ENCODE assay signal across 8 cellular contexts in the genomic region with DNA sequence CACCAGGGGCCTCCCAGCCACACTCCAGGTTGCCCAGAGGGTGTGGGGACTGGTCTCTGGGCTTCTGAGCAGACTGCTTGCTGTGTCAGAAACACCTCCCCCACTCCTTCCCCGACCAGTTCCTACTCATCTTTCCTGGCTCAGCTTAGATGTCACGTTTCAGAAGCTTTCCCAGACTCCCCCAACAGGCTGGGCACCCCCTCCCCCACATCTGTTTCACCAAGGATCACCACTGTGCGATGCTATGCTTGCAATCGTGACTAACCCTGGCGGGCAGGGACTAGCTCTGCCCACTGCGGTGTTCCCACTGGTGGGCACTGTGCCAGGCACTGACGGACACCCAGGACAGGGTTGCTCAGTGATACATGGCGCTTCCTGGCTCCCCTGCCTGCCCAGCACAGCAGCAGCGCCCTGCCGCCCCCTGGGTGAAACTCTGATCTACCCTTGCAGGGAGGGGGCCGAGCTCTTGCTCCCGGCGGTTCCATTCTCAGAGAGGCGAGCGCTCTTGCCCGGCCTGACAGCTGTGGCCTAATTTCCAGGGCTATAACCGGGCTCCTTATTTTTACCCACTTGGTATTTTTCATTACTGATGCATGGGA. TPM values are rescaled to one million over a fixed set of nuclear protein-coding genes. Genes with fewer than 3 reads are reported as not detected.
DNase-seq lines count a peak whose midpoint lies in the region; ATAC-seq and TF ChIP-seq lines count a peak whose summit lies in the region.

No MANE protein-coding gene starts in this region.

- H3K36me3 ChIP-seq in mammary epithelial cell (ENCODE audit: insufficient read depth, low read length) (no peaks in the 10 kb centered on the region), left lung (peaks cover 0 to 18% of the 10 kb centered on the region in 2 donors), upper lobe of left lung (peaks cover 0 to 5% (median 0%) of the 10 kb centered on the region in 4 donors)

- intact Hi-C loops in Right ventricle myocardium inferior (cut with DNase I), result no loop called here
- intact Hi-C loops in cardiac septum (cut with DNase I), result no loop called here
- intact Hi-C loops in mammary epithelial cell (cut with micrococcal nuclease), result loop anchor here (1.0 kb wide), 1 partner anchor 30 kb away; no protein-coding TSS in a partner anchor
- intact Hi-C loops in left lung (cut with DNase I), result no loop called here

- ATAC-seq in Right ventricle myocardium inferior, result peak; percentile 81
- ATAC-seq in left lung, result peak; percentile 49
- peak; percentile 55 to 67 for ATAC-seq in upper lobe of left lung (ENCODE audit: low FRiP score in 2 of 2)

- H2AFZ ChIP-seq in mammary epithelial cell (ENCODE audit: low read depth, low read length), result peak overlapping the region; percentile 57

- TF ChIP-seq POLR2A in upper lobe of left lung (IDR thresholded peaks at IDR 0.05), result no peak

- H3K4me2 ChIP-seq in mammary epithelial cell (ENCODE audit: insufficient read depth, low read depth, low read length), result peak overlapping the region; percentile 53

- no peaks in the 10 kb centered on the region for H3K27me3 ChIP-seq in mammary epithelial cell (ENCODE audit: insufficient read depth, low read length)
- H3K27me3 ChIP-seq in left lung, result no peaks in the 10 kb centered on the region
- no peaks in the 10 kb centered on the region for H3K27me3 ChIP-seq in upper lobe of left lung

- CTCF ChIA-PET in mammary epithelial cell (lab: Charles Lee; ENCODE audit: low non-redundant PET), result interaction anchor here (0.5 to 0.7 kb wide), 4 partner anchors 22 to 61 kb away, joined by 3 to 18 read pairs (median 3); no protein-coding TSS in a partner anchor

- peak overlapping the region; percentile 67 for H3K27ac ChIP-seq in mammary epithelial cell (ENCODE audit: insufficient read depth, low read depth, low read length)
- peak overlapping the region; percentile 23 to 70 for H3K27ac ChIP-seq in left lung
- H3K27ac ChIP-seq in upper lobe of left lung, result peak overlapping the region; percentile 24 to 72 (median 53)

- no peak for TF ChIP-seq EP300 in upper lobe of left lung (IDR thresholded peaks at IDR 0.05)

- H3K4me3 ChIP-seq in mammary epithelial cell (replicated peaks in 1 of 3; ENCODE audit: insufficient read depth in 1 of 3, low read depth in 2 of 3, low read length in 3 of 3), result no peak overlapping the region
- no peak overlapping the region for H3K4me3 ChIP-seq in left lung
- no peak overlapping the region for H3K4me3 ChIP-seq in upper lobe of left lung

- in situ Hi-C loops in mammary epithelial cell (cut with MboI; ENCODE audit: low sequenced_read_pairs in 2 of 2), result no loop called here

- H3K79me2 ChIP-seq in mammary epithelial cell (ENCODE audit: insufficient read depth, low read length), result no peaks in the 10 kb centered on the region

- peaks cover 34% of the 10 kb centered on the region for H3K4me1 ChIP-seq in mammary epithelial cell (ENCODE audit: insufficient read depth, low read length)
- H3K4me1 ChIP-seq in left lung, result peaks cover 20 to 28% of the 10 kb centered on the region in 2 donors
- H3K4me1 ChIP-seq in upper lobe of left lung, result peaks cover 18 to 44% (median 33%) of the 10 kb centered on the region in 4 donors

- H4K20me1 ChIP-seq in mammary epithelial cell (ENCODE audit: insufficient read depth, low read length), result no peaks in the 10 kb centered on the region

- no peaks in the 10 kb centered on the region for H3K9me3 ChIP-seq in mammary epithelial cell (replicated peaks; ENCODE audit: insufficient read depth, low read length)
- no peaks in the 10 kb centered on the region for H3K9me3 ChIP-seq in left lung
- H3K9me3 ChIP-seq in upper lobe of left lung, result no peaks in the 10 kb centered on the region

- H3K9ac ChIP-seq in mammary epithelial cell (ENCODE audit: insufficient read depth, low read length), result peak overlapping the region; percentile 64

- DNase-seq in Right ventricle myocardium inferior (ENCODE audit: missing footprints) (peak; percentile 83), cardiac septum (ENCODE audit: low spot score) (no peak), mammary epithelial cell (peak; percentile 99), left lung (peak in 1 of 2 donors; percentile 66), upper lobe of left lung (peak; percentile 66 to 80), mesenteric fat pad (ENCODE audit: low spot score) (no peak), DMS53 (lab: John Stamatoyannopoulos, UW) (no peak), DMS114 treated with DMSO at 0.1 percent for 48 hours (lab: John Stamatoyannopoulos, UW; ENCODE audit: unreplicated experiment) (no peak)

- WGBS in mammary epithelial cell (ENCODE audit: low coverage, missing lambda C conversion rate), result 2% methylated on average over 10 of the region's 17 CpGs
- WGBS in upper lobe of left lung, 2 donors, result 59 to 62% methylated on average over 17 of the region's 17 CpGs

- dilution Hi-C loops in mammary epithelial cell (cut with HindIII; ENCODE audit: low sequenced_read_pairs), result no loop called here

- TF ChIP-seq CTCF in mammary epithelial cell (conservative IDR thresholded peaks at IDR 0.05 in 1 of 2, IDR thresholded peaks at IDR 0.05 in 1 of 2; ENCODE audit: extremely low read depth in 1 of 2, insufficient read depth in 1 of 2, low read depth in 1 of 2, low read length in 2 of 2), result peak in 1 of 2 donors; percentile 43
- TF ChIP-seq CTCF in left lung (IDR thresholded peaks at IDR 0.05), result no peak
- peak in 1 of 6 experiments; percentile 16 for TF ChIP-seq CTCF in upper lobe of left lung (IDR thresholded peaks at IDR 0.05)

- BruUV-seq in mammary epithelial cell (replicated peaks; lab: Mats Ljungman, UMichigan), result no TSS peak

RNA-seq across cellular contexts. Expression of a gene that starts 29.4 kb away (rescaled TPM):
- total RNA-seq in Right ventricle myocardium inferior, result 88.4 TPM
- 63.4 TPM for total RNA-seq in cardiac septum
- total RNA-seq in mammary epithelial cell, result 10 to 100 TPM; 25.8 to 42.9 TPM
- polyA plus RNA-seq in mammary epithelial cell, result 46.7 TPM
- 28.8 TPM for polyA minus RNA-seq in mammary epithelial cell
- 10 to 100 TPM; 58.1 to 96.3 TPM for total RNA-seq in left lung
- 100 to 1,000 TPM in 1 of 6 donors, 10 to 100 TPM in 5; 40.7 to 202 (median 72.4) TPM for total RNA-seq in upper lobe of left lung
- total RNA-seq in mesenteric fat pad, result 50.3 TPM

Comparison
In these comparisons a context has a peak if more than half of its experiments do, and no peak if none do; other contexts are left out.
1. DNase-seq: peak in Right ventricle myocardium inferior (single experiment), mammary epithelial cell (single experiment) and upper lobe of left lung (2 of 2); none in cardiac septum (single experiment), mesenteric fat pad (single experiment), DMS53 (single experiment) and DMS114 treated with DMSO at 0.1 percent for 48 hours (single experiment).
2. Peak in every context shown above with its lines, with median percentiles within 50 percentile points of each other: ATAC-seq and H3K27ac ChIP-seq.